Comparison of ENCODE assay signal across 24 cellular contexts in genomic region chr17:76307299-76307965, GRCh38. TPM values are rescaled to one million over a fixed set of nuclear protein-coding genes. Genes with fewer than 3 reads are reported as not detected.
DNase-seq lines count a peak whose midpoint lies in the region; ATAC-seq, FAIRE-seq and TF ChIP-seq lines count a peak whose summit lies in the region.
"Had no signal": no experiment of that assay in that cellular context is flagged by ENCODE, and none has a peak within 500 bp of the region (broad histone marks: within the 10 kb centered on the region; RNA-seq: fewer than 3 reads in every experiment).

No MANE protein-coding gene starts in this region.

- in situ Hi-C loops in HepG2 (cut with HindIII; ENCODE audit: extremely low pct_ligation_motif_present, low pct_unique_long_range_greater_than_20kb) = no loop called here

- no peaks in the 10 kb centered on the region for H3K79me2 ChIP-seq in HepG2 (ENCODE audit: insufficient read depth, low read length)

- TF ChIP-seq CTCF in RWPE2 (IDR thresholded peaks at IDR 0.05; ENCODE audit: poor library complexity, severe bottlenecking) (no peak), HepG2 (CRISPR knock-in tag; IDR thresholded peaks at IDR 0.05) (no peak), sigmoid colon (IDR thresholded peaks at IDR 0.05) (no peak)

- H3K9ac ChIP-seq in HepG2 (ENCODE audit: insufficient read depth, low read depth, low read length) = no peak overlapping the region
- H3K9ac ChIP-seq: KMS-11 had no signal

- H2AFZ ChIP-seq in HepG2 (ENCODE audit: low read length) = no peak overlapping the region

- WGBS in HepG2 (ENCODE audit: low lambda C conversion rate) = 98% methylated on average over 57 of the region's 58 CpGs
- WGBS in sigmoid colon, 2 donors = 97 to 98% methylated on average over 58 of the region's 58 CpGs

- FAIRE-seq in HepG2 (lab: Jason Lieb, UNC) = no peak
- FAIRE-seq: GM18507, GM19239 had no signal

- intact Hi-C loops in HepG2 (cut with micrococcal nuclease; ENCODE audit: unreplicated experiment) = no loop called here
- intact Hi-C loops in sigmoid colon (cut with DNase I) = no loop called here

- TF ChIP-seq RAD21 in HepG2 (CRISPR knock-in tag; IDR thresholded peaks at IDR 0.05) = no peak

- H3K4me2 ChIP-seq in HepG2 (ENCODE audit: low read depth, low read length) = no peak overlapping the region
- H3K4me2 ChIP-seq: KMS-11 had no signal

- POLR2A ChIA-PET in HepG2 (lab: Yijun Ruan, JAX) = interaction anchor here (1.0 to 11.1 kb wide), 5 partner anchors 46 to 90 kb away, joined by 3 to 79 read pairs (median 3); partner anchors contain the start of genes PRPSAP1 and SPHK1

- TF ChIP-seq EP300 in HepG2 (IDR thresholded peaks at IDR 0.05; ENCODE audit: low read depth in 2 of 2, low read length in 2 of 2) (no peak), HepG2 (CRISPR knock-in tag; IDR thresholded peaks at IDR 0.05; ENCODE audit: borderline replicate concordance) (no peak), sigmoid colon (IDR thresholded peaks at IDR 0.05) (no peak)

- H3K27me3 ChIP-seq in RWPE2 (ENCODE audit: insufficient read depth, poor library complexity, severe bottlenecking) = no peaks in the 10 kb centered on the region
- no peaks in the 10 kb centered on the region for H3K27me3 ChIP-seq in HepG2 (ENCODE audit: control insufficient read depth in 1 of 2, insufficient read depth in 2 of 2, low read length in 2 of 2)
- no peaks in the 10 kb centered on the region for H3K27me3 ChIP-seq in sigmoid colon

- no peaks in the 10 kb centered on the region for H4K20me1 ChIP-seq in HepG2 (ENCODE audit: insufficient read depth, low read length)

- H3K4me1 ChIP-seq in RWPE2 (ENCODE audit: insufficient read depth, poor library complexity, severe bottlenecking) (no peaks in the 10 kb centered on the region), HepG2 (ENCODE audit: insufficient read depth, low read length) (no peaks in the 10 kb centered on the region), sigmoid colon (no peaks in the 10 kb centered on the region)

- no peak overlapping the region for H3K4me3 ChIP-seq in RWPE2 (ENCODE audit: severe bottlenecking)
- H3K4me3 ChIP-seq in HepG2 (replicated peaks in 1 of 3; ENCODE audit: insufficient read depth in 1 of 3, low read depth in 2 of 3, low read length in 3 of 3) = no peak overlapping the region
- H3K4me3 ChIP-seq in sigmoid colon = no peak overlapping the region
- H3K4me3 ChIP-seq: SK-N-MC had no signal

- H3K9me3 ChIP-seq in RWPE2 (ENCODE audit: severe bottlenecking) (no peaks in the 10 kb centered on the region), HepG2 (ENCODE audit: low read length) (no peaks in the 10 kb centered on the region), sigmoid colon (no peaks in the 10 kb centered on the region)

- DNase-seq in D341Med (ENCODE audit: low spot score) (peak; percentile 28), RWPE2 (ENCODE audit: low spot score) (peak; percentile 64), HepG2 (ENCODE audit: low spot score) (no peak), sigmoid colon (peak; percentile 60), SKM-1 treated with dmso at 0.1 percent for 144 hours (lab: John Stamatoyannopoulos, UW; ENCODE audit: unreplicated experiment) (no peak), NCI-H1436 (lab: John Stamatoyannopoulos, UW) (no peak), NCI-H2081 treated with DMSO at 0.1 percent for 48 hours (lab: John Stamatoyannopoulos, UW) (no peak)
- DNase-seq: AML-193; C1 segment of cervical spinal cord; CD8-positive, alpha-beta T cell; DMS153; HFFc6; NCI-H1092 treated with DMSO at 0.1 percent for 48 hours; NCI-H146; NCI-H2081; NCI-H2171 treated with DMSO at 0.1 percent for 48 hours; NCI-H524 treated with DMSO at 0.1 percent for 48 hours; SHP77 treated with DMSO at 0.1 percent for 48 hours had no signal

- TF ChIP-seq POLR2A in HepG2 (IDR thresholded peaks at IDR 0.05; ENCODE audit: insufficient read depth in 1 of 2, low read depth in 2 of 2, low read length in 2 of 2) = peak in 1 of 2 experiments; percentile 43; a peak in 1 of 4 replicates
- TF ChIP-seq POLR2A in sigmoid colon (IDR thresholded peaks at IDR 0.05) = no peak

- CTCF ChIA-PET in HepG2 (lab: Yijun Ruan, JAX; ENCODE audit: low intra/inter-chr PET ratio, low total read pairs) = no interaction called here

- no peak for ATAC-seq in RWPE2 (ENCODE audit: low read depth)
- ATAC-seq in HepG2 = peak; percentile 16
- ATAC-seq in GM18873 (IDR thresholded peaks at IDR 0.05; ENCODE audit: low FRiP score, unreplicated experiment) = no peak
- ATAC-seq: CD8-positive, alpha-beta T cell had no signal

- H3K36me3 ChIP-seq in RWPE2 (ENCODE audit: low read depth) (peaks cover 21% of the 10 kb centered on the region), HepG2 (replicated peaks in 1 of 2; ENCODE audit: control insufficient read depth in 1 of 2, insufficient read depth in 2 of 2, low read length in 2 of 2) (peaks cover 10 to 25% of the 10 kb centered on the region in 2 experiments), sigmoid colon (peaks cover 7 to 44% (median 9%) of the 10 kb centered on the region in 4 donors)

- BruUV-seq in HepG2 (replicated peaks; lab: Mats Ljungman, UMichigan) = no TSS peak

- H3K27ac ChIP-seq in RWPE2 (ENCODE audit: poor library complexity, severe bottlenecking) = no peak overlapping the region
- H3K27ac ChIP-seq in HepG2 (ENCODE audit: extremely low read length, insufficient read depth, low read length) = no peak overlapping the region
- H3K27ac ChIP-seq in sigmoid colon = no peak overlapping the region
- H3K27ac ChIP-seq: HL-60, KMS-11, SK-N-MC had no signal

RNA-seq across cellular contexts. Expression of gene QRICH2, which starts 0.6 kb away (rescaled TPM):
- total RNA-seq in HepG2 (2016; rRNA removed; fragmentation: Illumina TruSeq; extraction: Trizol) = 2.7 and 3.7 TPM in 2 replicates
- total RNA-seq in HepG2 (2016; cell fraction: cytosol; rRNA removed; fragmentation: Illumina TruSeq; extraction: Trizol; ENCODE audit: low read depth) = 3.1 and 3.3 TPM in 2 replicates
- total RNA-seq in HepG2 (2016; cell fraction: insoluble cytoplasmic fraction; rRNA removed; fragmentation: Illumina TruSeq; extraction: Trizol) = 2.3 and 3.7 TPM in 2 replicates
- total RNA-seq in HepG2 (2016; cell fraction: membrane; rRNA removed; fragmentation: Illumina TruSeq; extraction: Trizol) = 4.0 and 4.5 TPM in 2 replicates
- 4.4 and 6.1 TPM in 2 replicates for total RNA-seq in HepG2 (2016; cell fraction: nucleus; rRNA removed; fragmentation: Illumina TruSeq; extraction: Trizol)
- polyA plus RNA-seq in HepG2 (2011; rRNA removed) = 5.7 and 11.5 TPM in 2 replicates
- 3.4 and 3.8 TPM in 2 replicates for polyA plus RNA-seq in HepG2 (2011; cell fraction: cytosol; rRNA removed)
- polyA plus RNA-seq in HepG2 (2011; cell fraction: nucleus; rRNA removed) = 58.0 and 60.6 TPM in 2 replicates
- 1.5 and 7.5 TPM in 2 replicates for polyA plus RNA-seq in HepG2 (2012)
- polyA plus RNA-seq in HepG2 (2016; cell fraction: cytosol; fragmentation: Illumina TruSeq; extraction: Trizol; ENCODE audit: low read depth) = 0.94 and 1.1 TPM in 2 replicates
- 1.2 TPM in 2 replicates for polyA plus RNA-seq in HepG2 (2016; cell fraction: insoluble cytoplasmic fraction; fragmentation: Illumina TruSeq; extraction: Trizol; ENCODE audit: low read depth)
- polyA plus RNA-seq in HepG2 (2016; cell fraction: membrane; fragmentation: Illumina TruSeq; extraction: Trizol; ENCODE audit: low read depth) = 1.0 and 1.5 TPM in 2 replicates
- polyA plus RNA-seq in HepG2 (2016; cell fraction: nucleus; fragmentation: Illumina TruSeq; extraction: Trizol; ENCODE audit: insufficient read depth, low read depth) = 10.2 and 12.1 TPM in 2 replicates
- polyA minus RNA-seq in HepG2 (2011; rRNA and poly(A)+ RNA removed; ENCODE audit: low replicate concordance) = 6.3 and 21.9 TPM in 2 replicates
- 2.5 and 3.3 TPM in 2 replicates for polyA minus RNA-seq in HepG2 (2011; cell fraction: cytosol; rRNA and poly(A)+ RNA removed)
- polyA minus RNA-seq in HepG2 (2011; cell fraction: nucleus; rRNA and poly(A)+ RNA removed) = 12.0 and 17.0 TPM in 2 replicates
- total RNA-seq in sigmoid colon = 1 to 10 TPM; 2.0 to 5.0 (median 3.3) TPM
- 1 to 10 TPM in 2 of 3 donors, under 1 TPM in 1; 0.69 to 3.2 (median 1.8) TPM for polyA plus RNA-seq in sigmoid colon

RNA-seq across cellular contexts. Expression of gene UBALD2, which starts 42.3 kb away (rescaled TPM):
- total RNA-seq in HepG2 (2016; rRNA removed; fragmentation: Illumina TruSeq; extraction: Trizol) (3.3 and 5.3 TPM in 2 replicates), sigmoid colon (10 to 100 TPM in 1 of 4 donors, 1 to 10 TPM in 3; 3.9 to 11.8 (median 6.5) TPM)
- total RNA-seq in HepG2 (2016; cell fraction: cytosol; rRNA removed; fragmentation: Illumina TruSeq; extraction: Trizol; ENCODE audit: low read depth) = 6.8 and 10.0 TPM in 2 replicates
- 4.4 and 4.5 TPM in 2 replicates for total RNA-seq in HepG2 (2016; cell fraction: insoluble cytoplasmic fraction; rRNA removed; fragmentation: Illumina TruSeq; extraction: Trizol)
- total RNA-seq in HepG2 (2016; cell fraction: membrane; rRNA removed; fragmentation: Illumina TruSeq; extraction: Trizol) = 9.1 and 9.4 TPM in 2 replicates
- total RNA-seq in HepG2 (2016; cell fraction: nucleus; rRNA removed; fragmentation: Illumina TruSeq; extraction: Trizol) = 2.6 and 3.2 TPM in 2 replicates
- polyA plus RNA-seq in HepG2 (2011; rRNA removed) (50.5 and 89.7 TPM in 2 replicates), sigmoid colon (100 to 1,000 TPM in 1 of 3 donors, 10 to 100 TPM in 2; 56.0 to 105 (median 98.7) TPM)
- polyA plus RNA-seq in HepG2 (2011; cell fraction: cytosol; rRNA removed) = 14.6 and 28.0 TPM in 2 replicates
- polyA plus RNA-seq in HepG2 (2011; cell fraction: nucleus; rRNA removed) = 19.7 and 23.1 TPM in 2 replicates
- 16.6 and 21.8 TPM in 2 replicates for polyA plus RNA-seq in HepG2 (2012)
- 26.5 and 33.4 TPM in 2 replicates for polyA plus RNA-seq in HepG2 (2016; cell fraction: cytosol; fragmentation: Illumina TruSeq; extraction: Trizol; ENCODE audit: low read depth)
- 15.4 and 17.2 TPM in 2 replicates for polyA plus RNA-seq in HepG2 (2016; cell fraction: insoluble cytoplasmic fraction; fragmentation: Illumina TruSeq; extraction: Trizol; ENCODE audit: low read depth)
- polyA plus RNA-seq in HepG2 (2016; cell fraction: membrane; fragmentation: Illumina TruSeq; extraction: Trizol; ENCODE audit: low read depth) = 28.1 and 30.3 TPM in 2 replicates
- polyA plus RNA-seq in HepG2 (2016; cell fraction: nucleus; fragmentation: Illumina TruSeq; extraction: Trizol; ENCODE audit: insufficient read depth, low read depth) = 8.4 and 13.3 TPM in 2 replicates
- polyA minus RNA-seq in HepG2 (2011; rRNA and poly(A)+ RNA removed; ENCODE audit: low replicate concordance) = 24.6 and 37.9 TPM in 2 replicates
- 14.7 and 29.2 TPM in 2 replicates for polyA minus RNA-seq in HepG2 (2011; cell fraction: cytosol; rRNA and poly(A)+ RNA removed)
- polyA minus RNA-seq in HepG2 (2011; cell fraction: nucleus; rRNA and poly(A)+ RNA removed) = 4.2 and 7.1 TPM in 2 replicates

RNA-seq across cellular contexts. Expression of gene PRPSAP1, which starts 46.3 kb away (rescaled TPM):
- total RNA-seq in HepG2 (2016; rRNA removed; fragmentation: Illumina TruSeq; extraction: Trizol) = 91.1 and 115 TPM in 2 replicates
- total RNA-seq in HepG2 (2016; cell fraction: cytosol; rRNA removed; fragmentation: Illumina TruSeq; extraction: Trizol; ENCODE audit: low read depth) = 50.9 and 56.3 TPM in 2 replicates
- total RNA-seq in HepG2 (2016; cell fraction: insoluble cytoplasmic fraction; rRNA removed; fragmentation: Illumina TruSeq; extraction: Trizol) = 93.8 and 106 TPM in 2 replicates
- total RNA-seq in HepG2 (2016; cell fraction: membrane; rRNA removed; fragmentation: Illumina TruSeq; extraction: Trizol) = 62.1 and 63.3 TPM in 2 replicates
- 97.5 and 106 TPM in 2 replicates for total RNA-seq in HepG2 (2016; cell fraction: nucleus; rRNA removed; fragmentation: Illumina TruSeq; extraction: Trizol)
- polyA plus RNA-seq in HepG2 (2011; rRNA removed) = 314 and 325 TPM in 2 replicates
- 244 and 264 TPM in 2 replicates for polyA plus RNA-seq in HepG2 (2011; cell fraction: cytosol; rRNA removed)
- polyA plus RNA-seq in HepG2 (2011; cell fraction: nucleus; rRNA removed) = 676 and 852 TPM in 2 replicates
- polyA plus RNA-seq in HepG2 (2012) = 192 and 251 TPM in 2 replicates
- 24.9 and 31.2 TPM in 2 replicates for polyA plus RNA-seq in HepG2 (2016; cell fraction: cytosol; fragmentation: Illumina TruSeq; extraction: Trizol; ENCODE audit: low read depth)
- polyA plus RNA-seq in HepG2 (2016; cell fraction: insoluble cytoplasmic fraction; fragmentation: Illumina TruSeq; extraction: Trizol; ENCODE audit: low read depth) = 142 and 162 TPM in 2 replicates
- polyA plus RNA-seq in HepG2 (2016; cell fraction: membrane; fragmentation: Illumina TruSeq; extraction: Trizol; ENCODE audit: low read depth) = 50.3 and 53.9 TPM in 2 replicates
- 198 and 200 TPM in 2 replicates for polyA plus RNA-seq in HepG2 (2016; cell fraction: nucleus; fragmentation: Illumina TruSeq; extraction: Trizol; ENCODE audit: insufficient read depth, low read depth)
- 54.9 and 219 TPM in 2 replicates for polyA minus RNA-seq in HepG2 (2011; rRNA and poly(A)+ RNA removed; ENCODE audit: low replicate concordance)
- 108 and 118 TPM in 2 replicates for polyA minus RNA-seq in HepG2 (2011; cell fraction: cytosol; rRNA and poly(A)+ RNA removed)
- polyA minus RNA-seq in HepG2 (2011; cell fraction: nucleus; rRNA and poly(A)+ RNA removed) = 292 and 371 TPM in 2 replicates
- total RNA-seq in sigmoid colon = 10 to 100 TPM; 39.0 to 70.3 (median 42.3) TPM
- polyA plus RNA-seq in sigmoid colon = 10 to 100 TPM; 34.7 to 51.7 (median 35.1) TPM

Comparison
In these comparisons a context has a peak if more than half of its experiments do, and no peak if none do; other contexts are left out.
1. DNase-seq: peak in D341Med (single experiment), RWPE2 (single experiment) and sigmoid colon (single experiment); none in HepG2 (single experiment), SKM-1 treated with dmso at 0.1 percent for 144 hours (single experiment), NCI-H1436 (single experiment) and NCI-H2081 treated with DMSO at 0.1 percent for 48 hours (single experiment).